ENCODE assay signal across 18 cellular contexts in the genomic region with DNA sequence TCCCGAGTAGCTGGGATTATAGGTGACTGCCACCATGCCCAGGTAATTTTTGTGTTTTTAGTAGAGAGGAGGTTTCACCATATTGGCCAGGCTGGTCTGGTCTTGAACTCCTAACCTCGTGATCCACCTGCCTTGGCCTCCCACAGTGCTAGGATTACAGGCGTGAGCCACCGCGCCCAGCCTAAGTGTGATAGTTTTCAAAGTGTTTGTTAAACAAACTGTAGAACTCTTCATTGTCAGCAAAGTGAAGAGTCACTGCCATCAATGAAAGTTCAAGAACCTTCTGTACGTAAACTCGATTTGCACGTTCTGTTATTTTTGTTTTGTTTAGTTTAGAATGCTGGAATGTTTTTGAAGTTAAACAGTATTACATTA.
"Had no signal": no experiment of that assay in that cellular context is flagged by ENCODE, and none has a peak within 500 bp of the region (broad histone marks: within the 10 kb centered on the region; RNA-seq: fewer than 3 reads in every experiment).

No MANE protein-coding gene starts in this region.

- FAIRE-seq: bronchial epithelial cell, endometrium, frontal cortex, kidney had no signal

- H3K27me3 Mint-ChIP-seq: stimulated activated naive B cell treated with anti-CD40 and anti-IgM and Interleukin-4, amounts not matched to agents 10 μg/mL and 1 μg/mL and 100 μg/mL, for 72 hours had no signal

- H3K36me3 Mint-ChIP-seq: stimulated activated naive B cell treated with anti-CD40 and anti-IgM and Interleukin-4, amounts not matched to agents 10 μg/mL and 1 μg/mL and 100 μg/mL, for 72 hours had no signal

- H3K9me3 ChIP-seq: heart left ventricle, left lung, spleen, thoracic aorta, upper lobe of left lung had no signal

- H3K27me3 ChIP-seq: heart left ventricle, left lung, spleen, upper lobe of left lung had no signal

- H3K4me3 ChIP-seq: heart left ventricle, left lung, spleen, thoracic aorta, upper lobe of left lung had no signal

- H3K4me3 Mint-ChIP-seq: stimulated activated naive B cell treated with anti-CD40 and anti-IgM and Interleukin-4, amounts not matched to agents 10 μg/mL and 1 μg/mL and 100 μg/mL, for 72 hours had no signal

- H3K27ac Mint-ChIP-seq: stimulated activated naive B cell treated with anti-CD40 and anti-IgM and Interleukin-4, amounts not matched to agents 10 μg/mL and 1 μg/mL and 100 μg/mL, for 72 hours had no signal

- H3K36me3 ChIP-seq: heart left ventricle, left lung, spleen, thoracic aorta, upper lobe of left lung had no signal

- DNase-seq: activated CD8-positive, alpha-beta memory T cell treated with anti-CD3 and anti-CD28 coated beads for 24 hours; activated naive CD4-positive, alpha-beta T cell treated with Interleukin-2 at 50 U/mL for 16 hours; cerebellar nuclear complex; cortex of kidney; heart left ventricle; kidney; left lung; mammary epithelial cell; occipital lobe; posterior cingulate gyrus; spleen; stimulated activated CD4-positive, alpha-beta T cell treated with anti-CD3 and anti-CD28 coated beads, Interleukin-4, amount 100 ng/mL, for 4 hours; stimulated activated naive B cell treated with anti-CD40 and anti-IgM and Interleukin-4, amounts not matched to agents 10 μg/mL and 1 μg/mL and 100 μg/mL, for 72 hours; upper lobe of left lung had no signal

- ATAC-seq: heart left ventricle; left lung; stimulated activated naive B cell treated with anti-CD40 and anti-IgM and Interleukin-4, amounts not matched to agents 10 μg/mL and 1 μg/mL and 100 μg/mL, for 72 hours had no signal

- H3K27ac ChIP-seq: heart left ventricle, left lung, spleen, thoracic aorta, upper lobe of left lung had no signal
